ENCODE assay signal across 8 cellular contexts in the genomic region with DNA sequence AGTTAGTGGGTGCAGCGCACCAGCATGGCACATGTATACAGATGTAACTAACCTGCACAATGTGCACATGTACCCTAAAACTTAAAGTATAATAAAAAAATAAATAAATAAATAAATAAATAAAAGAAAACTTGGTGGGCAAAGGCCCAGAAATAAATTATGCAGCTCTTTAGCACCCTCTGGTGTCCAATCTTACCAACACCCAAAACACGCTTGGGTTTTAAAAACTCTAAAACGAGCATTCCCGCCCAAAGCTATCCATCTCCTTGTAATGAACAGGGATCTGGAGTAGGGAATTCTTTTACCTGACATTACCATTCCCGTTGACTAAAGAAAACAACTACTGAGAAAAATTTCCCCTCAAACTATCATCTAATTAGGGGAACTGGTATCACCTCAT.
A peak's percentile ranks its signal among the peaks of the same experiment; 100 is the strongest.
DNase-seq lines count a peak whose midpoint lies in the region; ATAC-seq and TF ChIP-seq lines count a peak whose summit lies in the region.

No MANE protein-coding gene starts in this region.

- H3K27me3 Mint-ChIP-seq in chondrocyte (ENCODE audit: low read depth) (no peaks in the 10 kb centered on the region), nephron progenitor cell (ENCODE audit: low read depth, poor library complexity) (peaks cover 4% of the 10 kb centered on the region), natural killer cell (ENCODE audit: low read depth in 2 of 2) (no peaks in the 10 kb centered on the region)

- no peak for TF ChIP-seq POLR2A in gastrocnemius medialis (IDR thresholded peaks at IDR 0.05)

- peak; percentile 57 for DNase-seq in DMS53 (lab: John Stamatoyannopoulos, UW)
- no peak for DNase-seq in DMS53 treated with DMSO at 0.1 percent for 48 hours (lab: John Stamatoyannopoulos, UW; ENCODE audit: unreplicated experiment)
- DNase-seq in chondrocyte (ENCODE audit: low spot score) = no peak
- DNase-seq in nephron progenitor cell = no peak
- no peak for DNase-seq in natural killer cell
- no peak for DNase-seq in gastrocnemius medialis

- H3K27ac Mint-ChIP-seq in chondrocyte (ENCODE audit: unreplicated experiment) (no peak overlapping the region), nephron progenitor cell (no peak overlapping the region), natural killer cell (no peak overlapping the region)

- H3K4me1 ChIP-seq in Loucy (ENCODE audit: insufficient read depth, low read length, poor library complexity, severe bottlenecking) (no peaks in the 10 kb centered on the region), gastrocnemius medialis (no peaks in the 10 kb centered on the region)

- H3K36me3 ChIP-seq in Loucy (ENCODE audit: insufficient read depth, low read length) (no peaks in the 10 kb centered on the region), gastrocnemius medialis (no peaks in the 10 kb centered on the region)

- H3K36me3 Mint-ChIP-seq in chondrocyte (ENCODE audit: low read depth) = no peaks in the 10 kb centered on the region
- peaks cover 20% of the 10 kb centered on the region for H3K36me3 Mint-ChIP-seq in nephron progenitor cell (ENCODE audit: low read depth)
- no peaks in the 10 kb centered on the region for H3K36me3 Mint-ChIP-seq in natural killer cell

- no peak overlapping the region for H3K27ac ChIP-seq in gastrocnemius medialis

- H3K4me1 Mint-ChIP-seq in chondrocyte (ENCODE audit: low read depth) (no peaks in the 10 kb centered on the region), nephron progenitor cell (peaks cover 10% of the 10 kb centered on the region), natural killer cell (no peaks in the 10 kb centered on the region)

- H3K79me2 ChIP-seq in Loucy (ENCODE audit: insufficient read depth, low read length) = no peaks in the 10 kb centered on the region

- H3K9ac ChIP-seq in Loucy (ENCODE audit: low read depth, low read length, poor library complexity, severe bottlenecking) = no peak overlapping the region

- H3K4me3 ChIP-seq in Loucy (ENCODE audit: low read length, poor library complexity, severe bottlenecking) (no peak overlapping the region), gastrocnemius medialis (no peak overlapping the region)

- ATAC-seq in GM18502 (IDR thresholded peaks at IDR 0.05; ENCODE audit: poor library complexity, unreplicated experiment) = no peak
- no peak for ATAC-seq in natural killer cell
- no peak for ATAC-seq in gastrocnemius medialis

- H3K4me3 Mint-ChIP-seq in chondrocyte (ENCODE audit: unreplicated experiment) (no peak overlapping the region), nephron progenitor cell (no peak overlapping the region), natural killer cell (no peak overlapping the region)

- in situ Hi-C loops in gastrocnemius medialis (cut with MboI; ENCODE audit: low sequenced_read_pairs in 4 of 4) = no loop called here

- TF ChIP-seq CTCF in Loucy (conservative IDR thresholded peaks at IDR 0.05; ENCODE audit: low read length) (peak; percentile 54), chondrocyte (IDR thresholded peaks at IDR 0.05) (peak; percentile 74), nephron progenitor cell (IDR thresholded peaks at IDR 0.05) (peak; percentile 21), natural killer cell (IDR thresholded peaks at IDR 0.05) (no peak), gastrocnemius medialis (IDR thresholded peaks at IDR 0.05 in 4 of 5, conservative IDR thresholded peaks at IDR 0.05 in 1 of 5) (peak in 1 of 5 experiments; percentile 16)

- H3K9me3 ChIP-seq in Loucy (ENCODE audit: insufficient read depth, low read depth, low read length) = no peaks in the 10 kb centered on the region
- no peaks in the 10 kb centered on the region for H3K9me3 ChIP-seq in gastrocnemius medialis

- H3K27me3 ChIP-seq in Loucy (ENCODE audit: insufficient read depth, low read length, poor library complexity, severe bottlenecking) (no peaks in the 10 kb centered on the region), gastrocnemius medialis (no peaks in the 10 kb centered on the region)

- no peaks in the 10 kb centered on the region for H3K9me2 ChIP-seq in Loucy (replicated peaks; ENCODE audit: low read depth, low read length)

- H4K20me1 ChIP-seq in Loucy (ENCODE audit: insufficient read depth, low read length, poor library complexity, severe bottlenecking) = no peaks in the 10 kb centered on the region

- H2AFZ ChIP-seq in Loucy (ENCODE audit: low read length) = no peak overlapping the region

- intact Hi-C loops in natural killer cell (cut with micrococcal nuclease) = no loop called here
- intact Hi-C loops in gastrocnemius medialis (cut with DNase I; ENCODE audit: low total_unique reads) = no loop called here

- no peak overlapping the region for H3K4me2 ChIP-seq in Loucy (ENCODE audit: low read depth, low read length, poor library complexity, severe bottlenecking)

- H3K9me3 Mint-ChIP-seq in chondrocyte (ENCODE audit: low read depth) (no peaks in the 10 kb centered on the region), nephron progenitor cell (peaks cover 18% of the 10 kb centered on the region), natural killer cell (no peaks in the 10 kb centered on the region)

- H3F3A ChIP-seq in Loucy (ENCODE audit: low read depth) = no peaks in the 10 kb centered on the region
